In genomic region chr1:161258439-161259386, GRCh38 we compare ENCODE assay signal across 1 cellular context.
TF ChIP-seq lines count a peak whose summit lies in the region.

PCP4L1 (plus strand) TSS chr1:161258745; CDS start chr1:161258975, 230 bp downstream.

TF ChIP-seq in HEK293, 187 proteins besides CTCF, POLR2A, EP300 and RAD21 (continued from another document):
- TF ChIP-seq ZNF501 (tag by site-specific recombination; IDR thresholded peaks at IDR 0.05) (0 out of 2 replicates have a peak, but pooled peaks have one; percentile 21), ZBTB8A (tag by site-specific recombination; IDR thresholded peaks at IDR 0.05) (peak; percentile 39), PBX3 (CRISPR knock-in tag; IDR thresholded peaks at IDR 0.05) (peak; percentile 54; the same call in 1 of the 2 replicates), PATZ1 (tag by site-specific recombination; IDR thresholded peaks at IDR 0.05) (0 out of 2 replicates have a peak, but pooled peaks have one; percentile 33), ZBTB26 (tag by site-specific recombination; optimal IDR thresholded peaks at IDR 0.05) (peak; percentile 42), SP3 (tag by site-specific recombination; IDR thresholded peaks at IDR 0.05) (peak; percentile 57; the same call in 1 of the 2 replicates), KLF1 (tag by site-specific recombination; IDR thresholded peaks at IDR 0.05) (no peak), ZNF398 (tag by site-specific recombination; IDR thresholded peaks at IDR 0.05) (peak; percentile 76), ZNF768 (tag by site-specific recombination; IDR thresholded peaks at IDR 0.05) (no peak), ZNF777 (tag by site-specific recombination; IDR thresholded peaks at IDR 0.05; ENCODE audit: borderline replicate concordance) (no peak; the same call in 1 of the 2 replicates), MZF1 (tag by site-specific recombination; IDR thresholded peaks at IDR 0.05; ENCODE audit: borderline replicate concordance) (peak; percentile 49; the same call in 1 of the 2 replicates), ZBTB49 (tag by site-specific recombination; IDR thresholded peaks at IDR 0.05; ENCODE audit: low read depth) (no peak), ZNF366 (tag by site-specific recombination; conservative IDR thresholded peaks at IDR 0.05) (peak; percentile 88), ZNF16 (tag by site-specific recombination; IDR thresholded peaks at IDR 0.05; ENCODE audit: low read depth) (no peak)
